Comparison of ENCODE assay signal across 12 cellular contexts in genomic region chr15:78934063-78935023, GRCh38. TPM values are rescaled to one million over a fixed set of nuclear protein-coding genes. Genes with fewer than 3 reads are reported as not detected.
DNase-seq lines count a peak whose midpoint lies in the region; ATAC-seq, FAIRE-seq and TF ChIP-seq lines count a peak whose summit lies in the region.
"Had no signal": no experiment of that assay in that cellular context is flagged by ENCODE, and none has a peak within 500 bp of the region (broad histone marks: within the 10 kb centered on the region; RNA-seq: fewer than 3 reads in every experiment).

No MANE protein-coding gene starts in this region.

- in situ Hi-C loops in astrocyte of the spinal cord (cut with HindIII; ENCODE audit: low sequenced_read_pairs) = no loop called here

- no peak overlapping the region for H3K4me3 ChIP-seq in astrocyte of the spinal cord (ENCODE audit: low read depth, low read length)
- H3K4me3 ChIP-seq: tibial nerve had no signal

- no peaks in the 10 kb centered on the region for H3K4me1 Mint-ChIP-seq in type B pancreatic cell (ENCODE audit: unreplicated experiment)
- H3K4me1 Mint-ChIP-seq: brain had no signal

- no peak overlapping the region for H3K27ac Mint-ChIP-seq in type B pancreatic cell

- no peaks in the 10 kb centered on the region for H3K27me3 Mint-ChIP-seq in type B pancreatic cell

- H3K9me3 Mint-ChIP-seq in type B pancreatic cell = no peaks in the 10 kb centered on the region
- H3K9me3 Mint-ChIP-seq: brain had no signal

- H3K27ac ChIP-seq in temporal lobe (ENCODE audit: low read depth, low read length) = peak overlapping the region; percentile 19
- H3K27ac ChIP-seq: RWPE1, WERI-Rb-1 had no signal

- TF ChIP-seq POLR2A in GM12891 (IDR thresholded peaks at IDR 0.05; ENCODE audit: low read depth, low read length) = no peak

- peaks cover 6% of the 10 kb centered on the region for H3K36me3 Mint-ChIP-seq in type B pancreatic cell
- H3K36me3 Mint-ChIP-seq: brain had no signal

- DNase-seq in NCI-H2196 (lab: John Stamatoyannopoulos, UW; ENCODE audit: unreplicated experiment) = peak; percentile 9
- DNase-seq in NCI-H2196 treated with DMSO at 0.1 percent for 48 hours (lab: John Stamatoyannopoulos, UW; ENCODE audit: unreplicated experiment) = no peak
- DNase-seq in astrocyte of the spinal cord (ENCODE audit: low read depth, low spot score) = peak; percentile 32
- peak; percentile 54 for DNase-seq in islet precursor cell
- DNase-seq in GM12891 (ENCODE audit: insufficient read length, low spot score) = no peak
- no peak for DNase-seq in type B pancreatic cell (ENCODE audit: extremely low spot score, unreplicated experiment)
- DNase-seq: WERI-Rb-1 had no signal

- no peak for ATAC-seq in HG02798 (IDR thresholded peaks at IDR 0.05; ENCODE audit: poor library complexity, unreplicated experiment)

- FAIRE-seq in GM12891 (lab: Jason Lieb, UNC) = no peak

- H3K4me3 Mint-ChIP-seq in type B pancreatic cell = no peak overlapping the region
- H3K4me3 Mint-ChIP-seq: brain had no signal

- no peak for TF ChIP-seq CTCF in astrocyte of the spinal cord (IDR thresholded peaks at IDR 0.05; ENCODE audit: low read depth, low read length)
- TF ChIP-seq CTCF in type B pancreatic cell (conservative IDR thresholded peaks at IDR 0.05) = no peak

TF ChIP-seq in GM12891, 5 proteins besides CTCF, POLR2A, EP300 and RAD21:
- TF ChIP-seq POLR2AphosphoS5 (IDR thresholded peaks at IDR 0.05; ENCODE audit: low read depth, low read length) (no peak), PAX5 (IDR thresholded peaks at IDR 0.05; ENCODE audit: insufficient read depth, low read length, severe bottlenecking) (no peak), SPI1 (IDR thresholded peaks at IDR 0.05; ENCODE audit: low read depth, low read length) (no peak), TAF1 (IDR thresholded peaks at IDR 0.05; ENCODE audit: low read depth, low read length) (no peak), POU2F2 (IDR thresholded peaks at IDR 0.05; ENCODE audit: low read depth, low read length) (no peak)

RNA-seq across cellular contexts. Expression of gene CTSH, which starts 10.5 kb away (rescaled TPM):
- total RNA-seq in temporal lobe = 17.5 TPM
- polyA plus RNA-seq in GM12891 (2012; ENCODE audit: low read depth, missing spikeins) = 464 TPM
- 55.4 and 77.1 TPM in 2 replicates for total RNA-seq in type B pancreatic cell (ENCODE audit: low replicate concordance)

Comparison
In these comparisons a context has a peak if more than half of its experiments do, and no peak if none do; other contexts are left out.
1. DNase-seq: peak in NCI-H2196 (single experiment), astrocyte of the spinal cord (single experiment) and islet precursor cell (single experiment); none in NCI-H2196 treated with DMSO at 0.1 percent for 48 hours (single experiment), GM12891 (single experiment) and type B pancreatic cell (single experiment).